ENCODE assay signal across 8 cellular contexts in the genomic region with DNA sequence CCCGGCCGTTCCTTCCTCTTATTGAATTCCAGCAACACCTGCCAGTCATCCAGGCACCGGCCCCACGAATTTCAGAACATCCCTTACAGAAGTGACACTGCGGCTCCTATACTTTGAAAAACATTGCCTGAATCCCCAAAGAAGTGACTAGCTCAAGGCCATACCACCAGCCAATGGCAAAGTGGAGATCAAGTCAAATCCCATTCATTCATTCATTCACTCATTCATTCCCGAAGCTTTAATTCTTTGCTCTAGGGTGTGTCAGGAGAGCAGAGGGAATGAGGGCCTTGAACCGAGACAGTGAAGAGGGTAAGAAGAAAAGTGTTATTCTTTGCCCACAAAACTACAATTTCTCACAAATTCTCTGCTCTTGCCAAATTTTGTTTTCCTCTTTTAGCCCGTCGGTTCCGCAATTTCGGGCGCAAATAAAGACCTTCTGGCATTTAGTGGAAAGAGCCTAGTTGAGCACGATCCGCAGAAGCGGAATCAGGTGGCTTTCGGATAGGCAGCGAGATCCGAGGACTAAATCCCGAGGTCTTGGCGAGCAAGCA. TPM values are rescaled to one million over a fixed set of nuclear protein-coding genes. Genes with fewer than 3 reads are reported as not detected.
DNase-seq lines count a peak whose midpoint lies in the region; ATAC-seq and TF ChIP-seq lines count a peak whose summit lies in the region.

No MANE protein-coding gene starts in this region.

- H3K27ac Mint-ChIP-seq in chondrocyte (ENCODE audit: unreplicated experiment) = no peak overlapping the region
- H3K27ac Mint-ChIP-seq in naive thymus-derived CD8-positive, alpha-beta T cell = peak overlapping the region in 3 of 10 donors; percentile 51 to 73 (median 52)

- peaks cover 8% of the 10 kb centered on the region for H3K4me1 ChIP-seq in BLaER1

- peaks cover 17% of the 10 kb centered on the region for H3K36me3 ChIP-seq in BLaER1
- H3K36me3 ChIP-seq in MG63 = peaks cover 3% of the 10 kb centered on the region; the same call in 1 of the 2 replicates

- POLR2A ChIA-PET in naive thymus-derived CD8-positive, alpha-beta T cell (lab: Charles Lee) = no interaction called here

- no peak for DNase-seq in MG63
- no peak for DNase-seq in chondrocyte (ENCODE audit: low spot score)
- no peak for DNase-seq in naive thymus-derived CD8-positive, alpha-beta T cell
- DNase-seq in stimulated activated CD4-positive, alpha-beta T cell treated with anti-CD3 and anti-CD28 coated beads, Interleukin-4, amount 100 ng/mL, for 24 hours = no peak
- no peak for DNase-seq in NAMALWA (ENCODE audit: low spot score)
- DNase-seq in kidney tubule cell (ENCODE audit: low spot score) = no peak

- H3K4me3 ChIP-seq in BLaER1 (peak overlapping the region; percentile 76), MG63 (peak overlapping the region; percentile 52)

- peak overlapping the region; percentile 26; the same call in 1 of the 2 replicates for H3K27ac ChIP-seq in BLaER1

- ATAC-seq in naive thymus-derived CD8-positive, alpha-beta T cell = no peak
- no peak for ATAC-seq in HG03159 (IDR thresholded peaks at IDR 0.05; ENCODE audit: unreplicated experiment)

- peak overlapping the region; percentile 88 for H3K4me2 ChIP-seq in BLaER1

- peaks cover 8% of the 10 kb centered on the region for H3K4me1 Mint-ChIP-seq in chondrocyte (ENCODE audit: low read depth)
- peaks cover 0 to 13% (median 7%) of the 10 kb centered on the region in 4 donors for H3K4me1 Mint-ChIP-seq in naive thymus-derived CD8-positive, alpha-beta T cell

- peaks cover 12% of the 10 kb centered on the region; the same call in 1 of the 2 replicates for H4K20me1 ChIP-seq in BLaER1

- H3K4me3 Mint-ChIP-seq in chondrocyte (ENCODE audit: unreplicated experiment) = peak overlapping the region; percentile 62
- H3K4me3 Mint-ChIP-seq in naive thymus-derived CD8-positive, alpha-beta T cell = peak overlapping the region; percentile 66 to 78 (median 74)

- no peaks in the 10 kb centered on the region for H3K27me3 Mint-ChIP-seq in chondrocyte (ENCODE audit: low read depth)
- H3K27me3 Mint-ChIP-seq in naive thymus-derived CD8-positive, alpha-beta T cell = peaks cover 4 to 12% (median 6%) of the 10 kb centered on the region in 5 donors

- H3K36me3 Mint-ChIP-seq in chondrocyte (ENCODE audit: low read depth) = peaks cover 5% of the 10 kb centered on the region
- H3K36me3 Mint-ChIP-seq in naive thymus-derived CD8-positive, alpha-beta T cell = no peaks in the 10 kb centered on the region

- no peak for TF ChIP-seq CTCF in chondrocyte (IDR thresholded peaks at IDR 0.05)

- no peaks in the 10 kb centered on the region for H3K9me3 Mint-ChIP-seq in chondrocyte (ENCODE audit: low read depth)
- H3K9me3 Mint-ChIP-seq in naive thymus-derived CD8-positive, alpha-beta T cell = no peaks in the 10 kb centered on the region

- H3K9ac ChIP-seq in BLaER1 = peak overlapping the region; percentile 89; the same call in 1 of the 2 replicates

- H3K27me3 ChIP-seq in BLaER1 (no peaks in the 10 kb centered on the region), MG63 (no peaks in the 10 kb centered on the region)

- no peaks in the 10 kb centered on the region; the same call in 1 of the 2 replicates for H3K9me3 ChIP-seq in BLaER1
- no peaks in the 10 kb centered on the region for H3K9me3 ChIP-seq in MG63

RNA-seq across cellular contexts. Expression of a gene that starts 0.8 kb away (rescaled TPM):
- total RNA-seq in MG63 (2014; rRNA removed; shearing (Covaris generic); ENCODE audit: low replicate concordance) = 7.0 and 11.8 TPM in 2 replicates
- 34.9 to 49.2 TPM (median 44.4 TPM) in 3 replicates for total RNA-seq in chondrocyte
- under 1 TPM; 0.36 to 0.58 TPM for total RNA-seq in naive thymus-derived CD8-positive, alpha-beta T cell
- polyA plus RNA-seq in naive thymus-derived CD8-positive, alpha-beta T cell = under 1 TPM in 2 of 3 donors, not detected in 1; 0.41 to 0.81 TPM
